1 cellular context compared by ENCODE assay signal in genomic region chr20:52937701-52938100, GRCh38.
TF ChIP-seq lines count a peak whose summit lies in the region.

No MANE protein-coding gene starts in this region.

TF ChIP-seq in GM23338, 12 proteins besides CTCF, POLR2A, EP300 and RAD21 (continued from another document):
- TF ChIP-seq ZNF462 (CRISPR knock-in tag; IDR thresholded peaks at IDR 0.05) (no peak), ZNF331 (CRISPR knock-in tag; IDR thresholded peaks at IDR 0.05; ENCODE audit: low read depth) (no peak), POLR2AphosphoS5 (IDR thresholded peaks at IDR 0.05; ENCODE audit: low read depth) (no peak), CREB1 (CRISPR knock-in tag; IDR thresholded peaks at IDR 0.05; ENCODE audit: low read depth) (no peak), JUNB (IDR thresholded peaks at IDR 0.05; ENCODE audit: unreplicated experiment) (no peak)
- TF ChIP-seq, protein P1, sequence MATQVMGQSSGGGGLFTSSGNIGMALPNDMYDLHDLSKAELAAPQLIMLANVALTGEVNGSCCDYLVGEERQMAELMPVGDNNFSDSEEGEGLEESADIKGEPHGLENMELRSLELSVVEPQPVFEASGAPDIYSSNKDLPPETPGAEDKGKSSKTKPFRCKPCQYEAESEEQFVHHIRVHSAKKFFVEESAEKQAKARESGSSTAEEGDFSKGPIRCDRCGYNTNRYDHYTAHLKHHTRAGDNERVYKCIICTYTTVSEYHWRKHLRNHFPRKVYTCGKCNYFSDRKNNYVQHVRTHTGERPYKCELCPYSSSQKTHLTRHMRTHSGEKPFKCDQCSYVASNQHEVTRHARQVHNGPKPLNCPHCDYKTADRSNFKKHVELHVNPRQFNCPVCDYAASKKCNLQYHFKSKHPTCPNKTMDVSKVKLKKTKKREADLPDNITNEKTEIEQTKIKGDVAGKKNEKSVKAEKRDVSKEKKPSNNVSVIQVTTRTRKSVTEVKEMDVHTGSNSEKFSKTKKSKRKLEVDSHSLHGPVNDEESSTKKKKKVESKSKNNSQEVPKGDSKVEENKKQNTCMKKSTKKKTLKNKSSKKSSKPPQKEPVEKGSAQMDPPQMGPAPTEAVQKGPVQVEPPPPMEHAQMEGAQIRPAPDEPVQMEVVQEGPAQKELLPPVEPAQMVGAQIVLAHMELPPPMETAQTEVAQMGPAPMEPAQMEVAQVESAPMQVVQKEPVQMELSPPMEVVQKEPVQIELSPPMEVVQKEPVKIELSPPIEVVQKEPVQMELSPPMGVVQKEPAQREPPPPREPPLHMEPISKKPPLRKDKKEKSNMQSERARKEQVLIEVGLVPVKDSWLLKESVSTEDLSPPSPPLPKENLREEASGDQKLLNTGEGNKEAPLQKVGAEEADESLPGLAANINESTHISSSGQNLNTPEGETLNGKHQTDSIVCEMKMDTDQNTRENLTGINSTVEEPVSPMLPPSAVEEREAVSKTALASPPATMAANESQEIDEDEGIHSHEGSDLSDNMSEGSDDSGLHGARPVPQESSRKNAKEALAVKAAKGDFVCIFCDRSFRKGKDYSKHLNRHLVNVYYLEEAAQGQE (IDR thresholded peaks at IDR 0.05; ENCODE audit: unreplicated experiment): no peak
